Comparison of ENCODE assay signal across 27 cellular contexts in genomic region chr2:153891061-153891460, GRCh38. TPM values are rescaled to one million over a fixed set of nuclear protein-coding genes. Genes with fewer than 3 reads are reported as not detected.
"Had no signal": no experiment of that assay in that cellular context is flagged by ENCODE, and none has a peak within 500 bp of the region (broad histone marks: within the 10 kb centered on the region; RNA-seq: fewer than 3 reads in every experiment).

No MANE protein-coding gene starts in this region.

- H3K4me3 Mint-ChIP-seq: activated CD4-positive, alpha-beta T cell treated with anti-CD3 and anti-CD28 coated beads, Interleukin-2, amount 10 ng/mL, durations not matched to agents 24 days and 14 days; activated CD8-positive, alpha-beta memory T cell treated with anti-CD3 and anti-CD28 coated beads, Interleukin-2, amount 10 ng/mL, durations not matched to agents 7 days and 5 days; activated naive CD8-positive, alpha-beta T cell treated with anti-CD3 and anti-CD28 coated beads, Interleukin-2, amount 50 U/mL, for 24 hours; activated T-cell treated with anti-CD3 and anti-CD28 coated beads, Interleukin-2, amount 50 U/mL, for 24 hours; central memory CD8-positive, alpha-beta T cell had no signal

- DNase-seq: activated CD4-positive, alpha-beta T cell treated with anti-CD3 and anti-CD28 coated beads, Interleukin-2, amount 10 ng/mL, durations not matched to agents 24 days and 14 days; activated CD4-positive, alpha-beta T cell treated with anti-CD3 and anti-CD28 coated beads, Interleukin-2, amount 50 U/mL, for 48 hours; activated CD4-positive, CD25-positive, alpha-beta regulatory T cell treated with anti-CD3 and anti-CD28 coated beads, Interleukin-2, amount 50 U/mL, for 72 hours; activated CD8-positive, alpha-beta memory T cell treated with anti-CD3 and anti-CD28 coated beads, Interleukin-2, amount 10 ng/mL, durations not matched to agents 7 days and 5 days; activated effector memory CD4-positive, alpha-beta T cell treated with anti-CD3 and anti-CD28 coated beads, Interleukin-2, amount 50 U/mL, for 16 hours; activated naive CD4-positive, alpha-beta T cell treated with Interleukin-2 at 50 U/mL for 16 hours; activated naive CD8-positive, alpha-beta T cell treated with anti-CD3 and anti-CD28 coated beads, Interleukin-2, amount 50 U/mL, for 24 hours; activated T-cell treated with anti-CD3 and anti-CD28 coated beads, Interleukin-2, amount 50 U/mL, for 24 hours; amygdala; MG63; MV-4-11; NCI-H1092 treated with DMSO at 0.1 percent for 48 hours; NCI-H1436; NCI-H1694 treated with DMSO at 0.1 percent for 48 hours; NCI-H2081; NCI-H2171; NCI-H2227 treated with DMSO at 0.1 percent for 48 hours; NCI-H526; PC-3; SHP77; T-helper 1 cell had no signal

- H3K4me1 Mint-ChIP-seq: activated CD4-positive, alpha-beta T cell treated with anti-CD3 and anti-CD28 coated beads, Interleukin-2, amount 10 ng/mL, durations not matched to agents 24 days and 14 days; activated CD8-positive, alpha-beta memory T cell treated with anti-CD3 and anti-CD28 coated beads, Interleukin-2, amount 10 ng/mL, durations not matched to agents 7 days and 5 days; activated naive CD8-positive, alpha-beta T cell treated with anti-CD3 and anti-CD28 coated beads, Interleukin-2, amount 50 U/mL, for 24 hours; central memory CD8-positive, alpha-beta T cell had no signal

- H3K9me3 Mint-ChIP-seq: activated CD4-positive, alpha-beta T cell treated with anti-CD3 and anti-CD28 coated beads, Interleukin-2, amount 10 ng/mL, durations not matched to agents 24 days and 14 days; brain had no signal

- H3K36me3 Mint-ChIP-seq: activated CD8-positive, alpha-beta memory T cell treated with anti-CD3 and anti-CD28 coated beads, Interleukin-2, amount 10 ng/mL, durations not matched to agents 7 days and 5 days; activated naive CD4-positive, alpha-beta T cell treated with anti-CD3 and anti-CD28 coated beads, Interleukin-2, amount 50 U/mL, for 72 hours; brain had no signal

- H3K27me3 Mint-ChIP-seq: activated CD4-positive, alpha-beta T cell treated with anti-CD3 and anti-CD28 coated beads, Interleukin-2, amount 10 ng/mL, durations not matched to agents 24 days and 14 days; activated CD8-positive, alpha-beta memory T cell treated with anti-CD3 and anti-CD28 coated beads, Interleukin-2, amount 10 ng/mL, durations not matched to agents 7 days and 5 days; activated naive CD8-positive, alpha-beta T cell treated with anti-CD3 and anti-CD28 coated beads, Interleukin-2, amount 50 U/mL, for 24 hours; activated T-cell treated with anti-CD3 and anti-CD28 coated beads, Interleukin-2, amount 50 U/mL, for 24 hours; central memory CD8-positive, alpha-beta T cell had no signal

- FAIRE-seq: astrocyte, RCC 7860 had no signal

- H3K27ac Mint-ChIP-seq: activated CD4-positive, alpha-beta T cell treated with anti-CD3 and anti-CD28 coated beads, Interleukin-2, amount 10 ng/mL, durations not matched to agents 24 days and 14 days; activated CD8-positive, alpha-beta memory T cell treated with anti-CD3 and anti-CD28 coated beads, Interleukin-2, amount 10 ng/mL, durations not matched to agents 7 days and 5 days; activated naive CD4-positive, alpha-beta T cell treated with anti-CD3 and anti-CD28 coated beads, Interleukin-2, amount 50 U/mL, for 72 hours; activated naive CD8-positive, alpha-beta T cell treated with anti-CD3 and anti-CD28 coated beads, Interleukin-2, amount 50 U/mL, for 24 hours; activated T-cell treated with anti-CD3 and anti-CD28 coated beads, Interleukin-2, amount 50 U/mL, for 24 hours had no signal

RNA-seq across cellular contexts. Expression of gene GALNT13, which starts 19.3 kb away (rescaled TPM):
- total RNA-seq: activated CD4-positive, alpha-beta T cell treated with anti-CD3 and anti-CD28 coated beads, Interleukin-2, amount 10 ng/mL, durations not matched to agents 24 days and 14 days; activated CD8-positive, alpha-beta memory T cell treated with anti-CD3 and anti-CD28 coated beads, Interleukin-2, amount 10 ng/mL, durations not matched to agents 7 days and 5 days; SK-MEL-5 had no signal
